Comparison of ENCODE assay signal across 8 cellular contexts in genomic region chr7:105016083-105017075, GRCh38. TPM values are rescaled to one million over a fixed set of nuclear protein-coding genes. Genes with fewer than 3 reads are reported as not detected.
DNase-seq lines count a peak whose midpoint lies in the region; TF ChIP-seq lines count a peak whose summit lies in the region.

No MANE protein-coding gene starts in this region.

- H3K9me3 ChIP-seq in SU-DHL-6 (ENCODE audit: insufficient read depth, low read length) (no peaks in the 10 kb centered on the region), spleen (no peaks in the 10 kb centered on the region)

- no peak overlapping the region for H2AFZ ChIP-seq in SU-DHL-6 (ENCODE audit: low read depth, low read length, severe bottlenecking)

- H3K27me3 ChIP-seq in SU-DHL-6 (ENCODE audit: low read length): no peaks in the 10 kb centered on the region
- no peaks in the 10 kb centered on the region for H3K27me3 ChIP-seq in spleen (replicated peaks in 1 of 7)

- no peaks in the 10 kb centered on the region for H3K9me2 ChIP-seq in SU-DHL-6 (replicated peaks; ENCODE audit: insufficient read depth, low read length)

- peak overlapping the region; percentile 91 for H3K4me3 ChIP-seq in SU-DHL-6 (ENCODE audit: insufficient read depth, low read length, poor library complexity, severe bottlenecking)
- H3K4me3 ChIP-seq in foreskin fibroblast (ENCODE audit: low read depth in 1 of 2, low read length in 2 of 2): peak overlapping the region; percentile 90 to 98
- H3K4me3 ChIP-seq in spleen: peak overlapping the region; percentile 58 to 88 (median 74)

- peaks cover 74% of the 10 kb centered on the region for H3K79me2 ChIP-seq in SU-DHL-6 (ENCODE audit: insufficient read depth, low read length)

- H3K9ac ChIP-seq in SU-DHL-6 (ENCODE audit: low read length): peak overlapping the region; percentile 97

- H3K4me1 ChIP-seq in spleen: peaks cover 48 to 64% (median 57%) of the 10 kb centered on the region in 6 donors

- H4K20me1 ChIP-seq in SU-DHL-6 (ENCODE audit: low read depth, low read length): peaks cover 40% of the 10 kb centered on the region

- DNase-seq in DMS79 treated with DMSO at 0.1 percent for 48 hours (lab: John Stamatoyannopoulos, UW) (peak; percentile 39), DMS79 (lab: John Stamatoyannopoulos, UW) (no peak), foreskin fibroblast (peak in 1 of 2 donors; percentile 49), spleen (no peak), mucosa of gallbladder (ENCODE audit: low spot score) (no peak), NCI-H510A (lab: John Stamatoyannopoulos, UW) (no peak), ureter (ENCODE audit: low spot score) (no peak)

- intact Hi-C loops in spleen (cut with DNase I; ENCODE audit: low total_unique reads): loop anchor here (5.0 kb wide), 1 partner anchor 34 kb away; no protein-coding TSS in a partner anchor

- H3K36me3 ChIP-seq in SU-DHL-6 (ENCODE audit: low read length) (peaks cover 5% of the 10 kb centered on the region; the same call in 1 of the 2 replicates), spleen (no peaks in the 10 kb centered on the region)

- no peak for TF ChIP-seq CTCF in SU-DHL-6 (IDR thresholded peaks at IDR 0.05; ENCODE audit: insufficient read depth, low read length, poor library complexity, severe bottlenecking)
- no peak for TF ChIP-seq CTCF in foreskin fibroblast (IDR thresholded peaks at IDR 0.05; ENCODE audit: low read depth, low read length)
- TF ChIP-seq CTCF in spleen (IDR thresholded peaks at IDR 0.05 in 8 of 11, conservative IDR thresholded peaks at IDR 0.05 in 3 of 11): no peak

- H3F3A ChIP-seq in SU-DHL-6 (ENCODE audit: insufficient read depth): peaks cover 35% of the 10 kb centered on the region

- 18 to 28% (median 25%) methylated on average over 6 of the region's 6 CpGs for WGBS in spleen, 5 donors

- peak overlapping the region; percentile 96 for H3K27ac ChIP-seq in SU-DHL-6 (ENCODE audit: low read depth, low read length)
- peak overlapping the region in 7 of 8 donors; percentile 100 for H3K27ac ChIP-seq in spleen

- H3K4me2 ChIP-seq in SU-DHL-6 (ENCODE audit: low read depth, low read length, poor library complexity, severe bottlenecking): peak overlapping the region; percentile 71

- TF ChIP-seq POLR2A in spleen (IDR thresholded peaks at IDR 0.05): no peak

RNA-seq across cellular contexts. Expression of gene KMT2E, which starts 2.4 kb away (rescaled TPM):
- total RNA-seq in spleen (100 to 1,000 TPM; 132 to 215 (median 140) TPM), mucosa of gallbladder (81.5 TPM), ureter (120 TPM)
- 10 to 100 TPM; 11.5 to 20.4 (median 14.5) TPM for polyA plus RNA-seq in spleen
